In the genomic region with DNA sequence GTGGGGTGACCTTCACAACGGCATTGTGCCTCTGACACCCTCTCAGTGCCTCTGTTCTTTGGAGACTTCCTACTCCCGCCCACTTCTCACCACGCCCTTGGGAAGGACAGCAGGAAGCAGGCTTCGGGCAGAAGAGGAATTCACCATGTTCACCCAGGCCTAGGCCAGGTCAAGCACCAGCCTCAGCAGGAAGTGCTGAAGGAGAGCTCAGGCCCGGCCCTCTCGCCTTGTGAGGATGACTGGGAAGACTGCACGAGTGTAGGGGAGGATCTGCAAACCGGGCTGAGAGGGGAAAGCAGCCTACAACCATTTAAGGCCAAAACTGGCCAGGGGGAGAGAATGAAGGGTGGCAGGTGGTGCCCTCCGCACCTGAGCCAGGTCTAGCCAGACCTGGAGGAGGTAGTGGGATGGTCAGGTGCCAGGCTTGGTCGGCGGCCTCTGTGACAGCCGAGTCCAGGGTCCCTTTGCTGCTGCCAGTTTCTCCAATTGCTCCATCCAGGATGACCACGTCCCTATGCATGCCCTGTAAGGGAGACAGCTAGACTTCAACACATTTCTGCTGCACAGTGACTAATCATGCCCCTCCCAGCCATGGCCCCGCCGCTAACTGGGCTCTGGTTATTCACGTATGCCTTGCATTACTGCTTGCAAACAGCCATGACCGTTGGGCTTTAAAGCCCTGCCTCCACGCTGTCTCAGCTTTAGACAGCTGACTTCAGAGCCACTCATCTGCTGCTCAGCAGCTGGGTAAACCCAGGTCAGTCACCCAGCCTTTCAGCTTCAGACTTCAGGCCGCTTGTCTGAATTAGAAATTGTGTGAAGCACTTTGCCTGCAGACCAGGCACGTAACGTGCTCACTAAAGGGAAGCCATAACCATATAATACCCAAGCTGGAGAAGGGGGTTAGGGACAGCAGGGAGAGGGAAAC, we compare ENCODE assay signal across 9 cellular contexts. TPM values are rescaled to one million over a fixed set of nuclear protein-coding genes. Genes with fewer than 3 reads are reported as not detected.
DNase-seq lines count a peak whose midpoint lies in the region; ATAC-seq, FAIRE-seq and TF ChIP-seq lines count a peak whose summit lies in the region.
"Had no signal": no experiment of that assay in that cellular context is flagged by ENCODE, and none has a peak within 500 bp of the region (broad histone marks: within the 10 kb centered on the region; RNA-seq: fewer than 3 reads in every experiment).

No MANE protein-coding gene starts in this region.

- H3K4me3 ChIP-seq in mesodermal cell (ENCODE audit: extremely low read depth, insufficient read depth, low read length, poor library complexity, severe bottlenecking) (no peak overlapping the region), suprapubic skin (no peak overlapping the region)
- no peak overlapping the region for H3K4me3 ChIP-seq in CD8-positive, alpha-beta T cell (ENCODE audit: low read depth, low read length)

- TF ChIP-seq EP300 in suprapubic skin (IDR thresholded peaks at IDR 0.05) = no peak

- ATAC-seq in CD8-positive, alpha-beta T cell = no peak

- H3K36me3 ChIP-seq in mesodermal cell (ENCODE audit: control insufficient read depth, insufficient read depth, low read length) (peaks cover 54% of the 10 kb centered on the region), suprapubic skin (peaks cover 55% of the 10 kb centered on the region)
- H3K36me3 ChIP-seq in CD8-positive, alpha-beta T cell (ENCODE audit: insufficient read depth, low read length) = peaks cover 30% of the 10 kb centered on the region

- 90 to 93% methylated on average over 17 to 18 of the region's 21 CpGs for WGBS in mesodermal cell (ENCODE audit: insufficient coverage in 2 of 2), 2 experiments
- 68% methylated on average over 17 of the region's 21 CpGs for WGBS in suprapubic skin

- TF ChIP-seq POLR2A in suprapubic skin (IDR thresholded peaks at IDR 0.05) = no peak

- FAIRE-seq in HTR-8/SVneo (lab: Jason Lieb, UNC) = no peak

- POLR2A ChIA-PET in CD8-positive, alpha-beta T cell (lab: Charles Lee) = no interaction called here

- TF ChIP-seq CTCF in CD8-positive, alpha-beta T cell (IDR thresholded peaks at IDR 0.05) = no peak
- no peak for TF ChIP-seq CTCF in suprapubic skin (IDR thresholded peaks at IDR 0.05)

- no peaks in the 10 kb centered on the region for H3K27me3 Mint-ChIP-seq in CD8-positive, alpha-beta T cell (ENCODE audit: low read depth)

- H3K9me3 ChIP-seq in mesodermal cell (ENCODE audit: control insufficient read depth, low read length) (no peaks in the 10 kb centered on the region), suprapubic skin (no peaks in the 10 kb centered on the region)
- H3K9me3 ChIP-seq in CD8-positive, alpha-beta T cell (ENCODE audit: low read length) = no peaks in the 10 kb centered on the region

- intact Hi-C loops in CD8-positive, alpha-beta T cell (cut with DNase I, micrococcal nuclease) = no loop called here

- H3K9me3 Mint-ChIP-seq in CD8-positive, alpha-beta T cell = no peaks in the 10 kb centered on the region

- in situ Hi-C loops in Caki2 (cut with HindIII; ENCODE audit: low pct_unique_long_range_greater_than_20kb, low sequenced_read_pairs) = no loop called here
- in situ Hi-C loops in KBM-7 (cut with MboI; ENCODE audit: low pct_unique_long_range_greater_than_20kb, low sequenced_read_pairs) = no loop called here

- peaks cover 51% of the 10 kb centered on the region for H3K36me3 Mint-ChIP-seq in CD8-positive, alpha-beta T cell

- H3K4me3 Mint-ChIP-seq in CD8-positive, alpha-beta T cell = no peak overlapping the region

- CTCF ChIA-PET in CD8-positive, alpha-beta T cell (lab: Charles Lee) = interaction anchor here (1.7 kb wide), 1 partner anchor 19 kb away, joined by 8 read pairs; no protein-coding TSS in a partner anchor

- peak overlapping the region; percentile 16 for H3K27ac ChIP-seq in mesodermal cell (ENCODE audit: low read depth, low read length, severe bottlenecking)
- H3K27ac ChIP-seq in CD8-positive, alpha-beta T cell (ENCODE audit: low read depth, low read length) = no peak overlapping the region
- H3K27ac ChIP-seq in suprapubic skin = no peak overlapping the region

- DNase-seq in Caki2 (ENCODE audit: low read depth) = peak; percentile 83
- DNase-seq in KBM-7 = peak; percentile 8
- peak; percentile 96 for DNase-seq in amniotic stem cell (lab: John Stamatoyannopoulos, UW)
- no peak for DNase-seq in stimulated activated CD4-positive, alpha-beta T cell treated with anti-CD3 and anti-CD28 coated beads, Interleukin-12 subunit alpha, Interleukin-12 subunit beta, amount 100 ng/mL, for 4 hours
- no peak for DNase-seq in CD8-positive, alpha-beta T cell
- DNase-seq in suprapubic skin (ENCODE audit: low spot score in 2 of 2) = no peak
- no peak for DNase-seq in HTR-8/SVneo (ENCODE audit: insufficient read length, low spot score)
- DNase-seq: NCI-H69 had no signal

- H3K4me1 Mint-ChIP-seq in CD8-positive, alpha-beta T cell (ENCODE audit: low read depth) = no peaks in the 10 kb centered on the region

- peaks cover 8% of the 10 kb centered on the region for H3K4me1 ChIP-seq in mesodermal cell (ENCODE audit: control insufficient read depth, insufficient read depth, low read length, poor library complexity, severe bottlenecking)
- H3K4me1 ChIP-seq in CD8-positive, alpha-beta T cell (ENCODE audit: insufficient read depth, low read length) = no peaks in the 10 kb centered on the region
- H3K4me1 ChIP-seq in suprapubic skin = no peaks in the 10 kb centered on the region

- H3K27ac Mint-ChIP-seq in CD8-positive, alpha-beta T cell = no peak overlapping the region

- H3K27me3 ChIP-seq in CD8-positive, alpha-beta T cell (ENCODE audit: insufficient read depth, low read length) = no peaks in the 10 kb centered on the region
- H3K27me3 ChIP-seq in suprapubic skin = no peaks in the 10 kb centered on the region

RNA-seq across cellular contexts. Expression of a gene that starts 8.9 kb away (rescaled TPM):
- 50.5 and 66.0 TPM in 2 replicates for total RNA-seq in Caki2 (2014; rRNA removed; shearing (Covaris generic); ENCODE audit: low replicate concordance)
- 23.6 TPM for polyA plus RNA-seq in mesodermal cell (2013, experiment 1 of 2)
- 19.8 TPM for polyA plus RNA-seq in mesodermal cell (2013, experiment 2 of 2)
- 10 to 100 TPM; 18.9 to 19.5 TPM for total RNA-seq in CD8-positive, alpha-beta T cell
- 10 to 100 TPM; 13.2 to 32.4 (median 22.9) TPM for total RNA-seq in suprapubic skin

RNA-seq across cellular contexts. Expression of a gene that starts 9.2 kb away (rescaled TPM):
- 34.8 and 36.4 TPM in 2 replicates for total RNA-seq in Caki2 (2014; rRNA removed; shearing (Covaris generic); ENCODE audit: low replicate concordance)
- polyA plus RNA-seq in mesodermal cell (2013, experiment 1 of 2) = 56.0 TPM
- polyA plus RNA-seq in mesodermal cell (2013, experiment 2 of 2) = 50.4 TPM
- 10 to 100 TPM; 28.2 to 33.5 TPM for total RNA-seq in CD8-positive, alpha-beta T cell
- 10 to 100 TPM; 33.5 to 83.4 (median 48.9) TPM for total RNA-seq in suprapubic skin

RNA-seq across cellular contexts. Expression of a gene that starts 28.1 kb away (rescaled TPM):
- total RNA-seq in Caki2 (2014; rRNA removed; shearing (Covaris generic); ENCODE audit: low replicate concordance) = not detected in 2 replicates
- polyA plus RNA-seq in mesodermal cell (2013, experiment 1 of 2) = 0.70 TPM
- 0.91 TPM for polyA plus RNA-seq in mesodermal cell (2013, experiment 2 of 2)
- total RNA-seq in CD8-positive, alpha-beta T cell = 1 to 10 TPM; 1.2 to 1.6 TPM
- total RNA-seq in suprapubic skin = 10 to 100 TPM in 1 of 4 donors, 1 to 10 TPM in 3; 1.7 to 10.1 (median 3.4) TPM

RNA-seq across cellular contexts. Expression of a gene that starts 50.4 kb away (rescaled TPM):
- total RNA-seq in Caki2 (2014; rRNA removed; shearing (Covaris generic); ENCODE audit: low replicate concordance) = 36.5 and 38.8 TPM in 2 replicates
- polyA plus RNA-seq in mesodermal cell (2013, experiment 1 of 2) = 125 TPM
- 75.5 TPM for polyA plus RNA-seq in mesodermal cell (2013, experiment 2 of 2)
- 100 to 1,000 TPM; 146 to 148 TPM for total RNA-seq in CD8-positive, alpha-beta T cell
- 100 to 1,000 TPM; 214 to 324 (median 272) TPM for total RNA-seq in suprapubic skin

RNA-seq across cellular contexts. Expression of a gene that starts 51.5 kb away (rescaled TPM):
- 112 and 125 TPM in 2 replicates for total RNA-seq in Caki2 (2014; rRNA removed; shearing (Covaris generic); ENCODE audit: low replicate concordance)
- 58.7 TPM for polyA plus RNA-seq in mesodermal cell (2013, experiment 1 of 2)
- 49.3 TPM for polyA plus RNA-seq in mesodermal cell (2013, experiment 2 of 2)
- 1 to 10 TPM; 7.9 to 8.1 TPM for total RNA-seq in CD8-positive, alpha-beta T cell
- total RNA-seq in suprapubic skin = 10 to 100 TPM; 64.8 to 95.6 (median 69.4) TPM

Comparison
In these comparisons a context has a peak if more than half of its experiments do, and no peak if none do; other contexts are left out.
1. DNase-seq: peak in Caki2 (single experiment), KBM-7 (single experiment) and amniotic stem cell (single experiment); none in stimulated activated CD4-positive, alpha-beta T cell treated with anti-CD3 and anti-CD28 coated beads, Interleukin-12 subunit alpha, Interleukin-12 subunit beta, amount 100 ng/mL, for 4 hours (single experiment), CD8-positive, alpha-beta T cell (0 of 7), suprapubic skin (0 of 2) and HTR-8/SVneo (single experiment).